Comparison of ENCODE assay signal across 14 cellular contexts in genomic region chr4:128289523-128290158, GRCh38. TPM values are rescaled to one million over a fixed set of nuclear protein-coding genes. Genes with fewer than 3 reads are reported as not detected.
DNase-seq lines count a peak whose midpoint lies in the region; ATAC-seq and TF ChIP-seq lines count a peak whose summit lies in the region.
"Had no signal": no experiment of that assay in that cellular context is flagged by ENCODE, and none has a peak within 500 bp of the region (broad histone marks: within the 10 kb centered on the region; RNA-seq: fewer than 3 reads in every experiment).

No MANE protein-coding gene starts in this region.

- no peak for ATAC-seq in central memory CD8-positive, alpha-beta T cell (replicated peaks; ENCODE audit: extremely low read depth, poor library complexity, severe bottlenecking)
- ATAC-seq in HG03432 (IDR thresholded peaks at IDR 0.05; ENCODE audit: unreplicated experiment) (no peak), GM21528 (IDR thresholded peaks at IDR 0.05; ENCODE audit: low FRiP score, unreplicated experiment) (no peak)
- ATAC-seq: gastrocnemius medialis, Right ventricle myocardium inferior had no signal

- no peaks in the 10 kb centered on the region for H3K27me3 Mint-ChIP-seq in MCF 10A (ENCODE audit: insufficient read depth, unreplicated experiment)
- H3K27me3 Mint-ChIP-seq in central memory CD8-positive, alpha-beta T cell, result no peaks in the 10 kb centered on the region
- H3K27me3 Mint-ChIP-seq: progenitor cell of endocrine pancreas had no signal

- CTCF ChIA-PET in MCF 10A (lab: Yijun Ruan, JAX) (interaction anchor here (0.5 to 2.9 kb wide), 9 partner anchors 16 to 310 kb away, joined by 3 to 12 read pairs (median 4); no protein-coding TSS in a partner anchor), OCI-LY7 (lab: Charles Lee; ENCODE audit: unreplicated experiment) (no interaction called here)

- H3K9me2 ChIP-seq in OCI-LY7 (ENCODE audit: insufficient read depth, low read length), result no peaks in the 10 kb centered on the region

- TF ChIP-seq POLR2A in breast epithelium (IDR thresholded peaks at IDR 0.05) (no peak), suprapubic skin (IDR thresholded peaks at IDR 0.05) (no peak)

- H3K27ac ChIP-seq in breast epithelium (no peak overlapping the region), OCI-LY7 (ENCODE audit: low read depth, low read length, poor library complexity, severe bottlenecking) (no peak overlapping the region), suprapubic skin (peak overlapping the region; percentile 92)
- H3K27ac ChIP-seq: brain microvascular endothelial cell had no signal

- no peak for DNase-seq in MCF 10A (ENCODE audit: unreplicated experiment)
- DNase-seq in breast epithelium (ENCODE audit: low spot score in 2 of 2), result no peak
- no peak for DNase-seq in OCI-LY7 (ENCODE audit: low spot score)
- no peak for DNase-seq in central memory CD8-positive, alpha-beta T cell (ENCODE audit: low spot score in 2 of 2)
- DNase-seq in suprapubic skin (ENCODE audit: low spot score in 2 of 2), result no peak
- no peak for DNase-seq in foreskin melanocyte
- DNase-seq: activated effector memory CD4-positive, alpha-beta T cell treated with anti-CD3 and anti-CD28 coated beads, Interleukin-2, amount 50 U/mL, for 16 hours; brain microvascular endothelial cell; gastrocnemius medialis had no signal

- H3K27me3 ChIP-seq in breast epithelium, result no peaks in the 10 kb centered on the region
- H3K27me3 ChIP-seq in suprapubic skin, result no peaks in the 10 kb centered on the region
- H3K27me3 ChIP-seq: brain microvascular endothelial cell, gastrocnemius medialis had no signal

- BruUV-seq in MCF 10A (replicated peaks; lab: Mats Ljungman, UMichigan) (no TSS peak), OCI-LY7 (replicated peaks; lab: Mats Ljungman, UMichigan) (no TSS peak)

- TF ChIP-seq CTCF in MCF 10A (IDR thresholded peaks at IDR 0.05; ENCODE audit: unreplicated experiment), result no peak
- TF ChIP-seq CTCF in breast epithelium (IDR thresholded peaks at IDR 0.05), result no peak
- TF ChIP-seq CTCF in OCI-LY7 (conservative IDR thresholded peaks at IDR 0.05; ENCODE audit: low read length), result no peak
- no peak for TF ChIP-seq CTCF in suprapubic skin (IDR thresholded peaks at IDR 0.05)

- H3K4me2 ChIP-seq in OCI-LY7 (ENCODE audit: low read length), result peak overlapping the region; percentile 89

- H3K27ac Mint-ChIP-seq in MCF 10A (ENCODE audit: low read depth, unreplicated experiment), result peak overlapping the region; percentile 83
- H3K27ac Mint-ChIP-seq in central memory CD8-positive, alpha-beta T cell (ENCODE audit: low read depth), result peak overlapping the region; percentile 86

- no peak overlapping the region for H2AFZ ChIP-seq in OCI-LY7 (ENCODE audit: low read length)

- intact Hi-C loops in MCF 10A (cut with micrococcal nuclease), result loop anchor here (2.0 to 10.0 kb wide), 6 partner anchors 67 to 263 kb away; partner anchors contain the start of gene LARP1B
- intact Hi-C loops in breast epithelium (cut with DNase I; ENCODE audit: low total_unique reads), result no loop called here
- intact Hi-C loops in OCI-LY7 (cut with micrococcal nuclease; ENCODE audit: unreplicated experiment), result loop anchor here (2.0 to 5.0 kb wide), 2 partner anchors 227 to 409 kb away; partner anchors contain the start of genes LARP1B and PLK4

- peaks cover 38% of the 10 kb centered on the region for H3K79me2 ChIP-seq in OCI-LY7 (ENCODE audit: insufficient read depth, low read depth, low read length)

- POLR2A ChIA-PET in MCF 10A (lab: Yijun Ruan, JAX) (interaction anchor here (0.6 to 6.0 kb wide), 10 partner anchors 8 to 229 kb away, joined by 3 to 115 read pairs (median 4); partner anchors contain the start of gene LARP1B), OCI-LY7 (lab: Charles Lee) (interaction anchor here (0.6 to 1.4 kb wide), 4 partner anchors 13 to 310 kb away, joined by 3 to 7 read pairs (median 4); partner anchors contain the start of gene LARP1B)

- H3K36me3 Mint-ChIP-seq in MCF 10A (ENCODE audit: insufficient read depth, unreplicated experiment), result peaks cover 5% of the 10 kb centered on the region
- peaks cover 21% of the 10 kb centered on the region for H3K36me3 Mint-ChIP-seq in central memory CD8-positive, alpha-beta T cell (ENCODE audit: insufficient read depth)

- WGBS in suprapubic skin, result 84% methylated on average over 2 of the region's 2 CpGs

- H3K4me3 ChIP-seq in breast epithelium, result no peak overlapping the region
- peak overlapping the region; percentile 98 for H3K4me3 ChIP-seq in OCI-LY7 (ENCODE audit: low read depth, low read length, poor library complexity, severe bottlenecking)
- H3K4me3 ChIP-seq in suprapubic skin, result no peak overlapping the region

- peaks cover 24% of the 10 kb centered on the region for H3K4me1 Mint-ChIP-seq in MCF 10A (ENCODE audit: insufficient read depth, unreplicated experiment)
- H3K4me1 Mint-ChIP-seq in central memory CD8-positive, alpha-beta T cell, result peaks cover 26% of the 10 kb centered on the region

- H3K4me1 ChIP-seq in breast epithelium (peaks cover 0 to 15% of the 10 kb centered on the region in 2 donors), OCI-LY7 (ENCODE audit: insufficient read depth, low read length, poor library complexity, severe bottlenecking) (peaks cover 19% of the 10 kb centered on the region), suprapubic skin (peaks cover 38% of the 10 kb centered on the region)

- TF ChIP-seq EP300 in suprapubic skin (IDR thresholded peaks at IDR 0.05), result no peak

- H3K4me3 Mint-ChIP-seq in MCF 10A (ENCODE audit: unreplicated experiment), result no peak overlapping the region
- no peak overlapping the region for H3K4me3 Mint-ChIP-seq in central memory CD8-positive, alpha-beta T cell

- peaks cover 18% of the 10 kb centered on the region; the same call in 1 of the 2 replicates for H4K20me1 ChIP-seq in OCI-LY7 (ENCODE audit: insufficient read depth, low read length)

- peaks cover 7% of the 10 kb centered on the region for H3K9me3 Mint-ChIP-seq in MCF 10A (ENCODE audit: unreplicated experiment)
- H3K9me3 Mint-ChIP-seq in central memory CD8-positive, alpha-beta T cell, result no peaks in the 10 kb centered on the region
- H3K9me3 Mint-ChIP-seq: T-helper 2 cell treated with Interferon-gamma antibody and Interleukin-4, amounts not matched to agents 5 μg/mL and 100 μg/mL, for 36 hours had no signal

- H3K36me3 ChIP-seq in breast epithelium (no peaks in the 10 kb centered on the region), OCI-LY7 (ENCODE audit: insufficient read depth, low read length) (peaks cover 10% of the 10 kb centered on the region), suprapubic skin (no peaks in the 10 kb centered on the region)
- H3K36me3 ChIP-seq: brain microvascular endothelial cell, gastrocnemius medialis had no signal

- no peaks in the 10 kb centered on the region for H3K9me3 ChIP-seq in breast epithelium
- no peaks in the 10 kb centered on the region for H3K9me3 ChIP-seq in OCI-LY7 (ENCODE audit: low read length)
- H3K9me3 ChIP-seq in suprapubic skin, result no peaks in the 10 kb centered on the region
- H3K9me3 ChIP-seq: gastrocnemius medialis had no signal

RNA-seq across cellular contexts. Expression of gene PGRMC2, which starts 2.0 kb away (rescaled TPM):
- total RNA-seq in MCF 10A (2022), result 54.3 and 68.5 TPM in 2 replicates
- 10 to 100 TPM; 34.7 to 51.2 (median 47.5) TPM for total RNA-seq in breast epithelium
- total RNA-seq in OCI-LY7 (2014; rRNA removed; shearing (Covaris generic)), result 10.2 and 10.5 TPM in 2 replicates
- total RNA-seq in OCI-LY7 (2022), result 43.7 and 45.3 TPM in 2 replicates
- 10 to 100 TPM; 47.6 to 68.3 (median 55.2) TPM for total RNA-seq in suprapubic skin
